In genomic region chr4:101155859-101156430, GRCh38 we compare ENCODE assay signal across 12 cellular contexts.
DNase-seq lines count a peak whose midpoint lies in the region; ATAC-seq and TF ChIP-seq lines count a peak whose summit lies in the region.
"Had no signal": no experiment of that assay in that cellular context is flagged by ENCODE, and none has a peak within 500 bp of the region (broad histone marks: within the 10 kb centered on the region; RNA-seq: fewer than 3 reads in every experiment).

No MANE protein-coding gene starts in this region.

- peaks cover 46 to 59% of the 10 kb centered on the region in 2 experiments for H3K4me1 Mint-ChIP-seq in H9
- H3K4me1 Mint-ChIP-seq in activated T-helper 1 cell treated with anti-CD3 and anti-CD28 coated beads, Interleukin-12 subunit alpha, Interleukin-12 subunit beta, Interleukin-2, Interleukin-4 antibody, amounts not matched to agents 30 ng/mL and 10 ng/mL and 1 ng/mL, durations not matched to agents 14 hours and 24 hours and 36 hours (ENCODE audit: low read depth): peaks cover 28% of the 10 kb centered on the region

- H3K9me3 ChIP-seq in H9 (ENCODE audit: control insufficient read depth, low read depth, low read length): no peaks in the 10 kb centered on the region
- H3K9me3 ChIP-seq: transverse colon had no signal

- H3K9ac ChIP-seq in H9 (ENCODE audit: extremely low read depth, insufficient read length, low read length): no peak overlapping the region
- no peak overlapping the region for H3K9ac ChIP-seq in mesendoderm (ENCODE audit: low read length)

- no peak overlapping the region for H3K4me3 Mint-ChIP-seq in H9
- no peak overlapping the region for H3K4me3 Mint-ChIP-seq in activated T-helper 1 cell treated with anti-CD3 and anti-CD28 coated beads, Interleukin-12 subunit alpha, Interleukin-12 subunit beta, Interleukin-2, Interleukin-4 antibody, amounts not matched to agents 30 ng/mL and 10 ng/mL and 1 ng/mL, durations not matched to agents 14 hours and 24 hours and 36 hours

- H2AK5ac ChIP-seq in H9 (ENCODE audit: insufficient read length, low read length) (no peak overlapping the region), mesendoderm (ENCODE audit: low read length) (no peak overlapping the region)

- H2BK5ac ChIP-seq in H9 (ENCODE audit: insufficient read length, low read length) (no peak overlapping the region), mesendoderm (ENCODE audit: low read length) (no peak overlapping the region)

- intact Hi-C loops in activated T-helper 1 cell treated with anti-CD3 and anti-CD28 coated beads, Interleukin-12 subunit alpha, Interleukin-12 subunit beta, Interleukin-2, Interleukin-4 antibody, amounts not matched to agents 30 ng/mL and 10 ng/mL and 1 ng/mL, durations not matched to agents 14 hours and 24 hours and 36 hours (cut with micrococcal nuclease): loop anchor here (2.0 to 5.0 kb wide), 3 partner anchors 135 to 224 kb away; no protein-coding TSS in a partner anchor
- intact Hi-C loops in lower leg skin (cut with DNase I; ENCODE audit: low total_unique reads): no loop called here

- H3K9me3 Mint-ChIP-seq in H9: no peaks in the 10 kb centered on the region
- H3K9me3 Mint-ChIP-seq in activated T-helper 1 cell treated with anti-CD3 and anti-CD28 coated beads, Interleukin-12 subunit alpha, Interleukin-12 subunit beta, Interleukin-2, Interleukin-4 antibody, amounts not matched to agents 30 ng/mL and 10 ng/mL and 1 ng/mL, durations not matched to agents 14 hours and 24 hours and 36 hours: no peaks in the 10 kb centered on the region

- H4K5ac ChIP-seq in H9 (ENCODE audit: insufficient read length, low read depth, low read length) (no peak overlapping the region), mesendoderm (ENCODE audit: low read length) (no peak overlapping the region)

- H3K56ac ChIP-seq in H9 (ENCODE audit: insufficient read length, low read depth, low read length) (no peak overlapping the region), mesendoderm (ENCODE audit: low read length) (no peak overlapping the region)

- no peak overlapping the region for H4K91ac ChIP-seq in H9 (ENCODE audit: insufficient read length, low read depth, low read length)

- H3T11ph ChIP-seq in H9 (ENCODE audit: low read length): no peak overlapping the region

- no peaks in the 10 kb centered on the region for H4K20me1 ChIP-seq in H9 (ENCODE audit: control insufficient read depth, insufficient read depth, insufficient read length)

- no peak for DNase-seq in activated CD4-positive, CD25-positive, alpha-beta regulatory T cell treated with anti-CD3 and anti-CD28 coated beads, Interleukin-2, amount 50 U/mL, for 72 hours
- DNase-seq in H9: no peak
- no peak for DNase-seq in activated T-helper 1 cell treated with anti-CD3 and anti-CD28 coated beads, Interleukin-12 subunit alpha, Interleukin-12 subunit beta, Interleukin-2, Interleukin-4 antibody, amounts not matched to agents 30 ng/mL and 10 ng/mL and 1 ng/mL, durations not matched to agents 14 hours and 24 hours and 36 hours (ENCODE audit: low spot score)
- DNase-seq in mesendoderm: no peak
- DNase-seq in lower leg skin (ENCODE audit: low spot score in 2 of 2): no peak
- DNase-seq in substantia nigra (lab: John Stamatoyannopoulos, UW): no peak
- DNase-seq in NCI-H748 (lab: John Stamatoyannopoulos, UW; ENCODE audit: unreplicated experiment): no peak
- DNase-seq: 8988T, NCI-H1105, NCI-H446, transverse colon had no signal

- no peaks in the 10 kb centered on the region for H3K36me3 Mint-ChIP-seq in H9 (ENCODE audit: insufficient read depth in 1 of 3, low read depth in 3 of 3)
- peaks cover 5% of the 10 kb centered on the region for H3K36me3 Mint-ChIP-seq in activated T-helper 1 cell treated with anti-CD3 and anti-CD28 coated beads, Interleukin-12 subunit alpha, Interleukin-12 subunit beta, Interleukin-2, Interleukin-4 antibody, amounts not matched to agents 30 ng/mL and 10 ng/mL and 1 ng/mL, durations not matched to agents 14 hours and 24 hours and 36 hours (ENCODE audit: low read depth)

- H3K36me3 ChIP-seq in mesendoderm (ENCODE audit: control insufficient read depth, insufficient read depth, low read length): no peaks in the 10 kb centered on the region
- H3K36me3 ChIP-seq: transverse colon had no signal

- no peak overlapping the region for H2AFZ ChIP-seq in H9 (ENCODE audit: low read length)

- H4K8ac ChIP-seq in H9 (replicated peaks; ENCODE audit: insufficient read length, low read depth, low read length): no peak overlapping the region
- no peak overlapping the region for H4K8ac ChIP-seq in mesendoderm (ENCODE audit: low read depth, low read length)

- no peak overlapping the region for H3K23ac ChIP-seq in H9 (ENCODE audit: insufficient read length, low read depth, low read length)
- H3K23ac ChIP-seq in mesendoderm (ENCODE audit: low read length): no peak overlapping the region

- H3K27ac Mint-ChIP-seq in H9: peak overlapping the region; percentile 45 to 88 (median 63); a peak in 6 of 7 replicates
- H3K27ac Mint-ChIP-seq in activated T-helper 1 cell treated with anti-CD3 and anti-CD28 coated beads, Interleukin-12 subunit alpha, Interleukin-12 subunit beta, Interleukin-2, Interleukin-4 antibody, amounts not matched to agents 30 ng/mL and 10 ng/mL and 1 ng/mL, durations not matched to agents 14 hours and 24 hours and 36 hours: peak overlapping the region; percentile 12

- H3K4me1 ChIP-seq in H9 (ENCODE audit: insufficient read depth, low read length) (peaks cover 3% of the 10 kb centered on the region; the same call in 1 of the 2 replicates), mesendoderm (ENCODE audit: control insufficient read depth, low read depth, low read length) (peaks cover 2% of the 10 kb centered on the region)

- H3K79me1 ChIP-seq in H9 (ENCODE audit: insufficient read depth, low read depth, low read length, poor library complexity, severe bottlenecking): no peaks in the 10 kb centered on the region
- no peaks in the 10 kb centered on the region for H3K79me1 ChIP-seq in mesendoderm (ENCODE audit: low read length)

- no peak overlapping the region for H3K4me3 ChIP-seq in mesendoderm (ENCODE audit: low read length)
- no peak overlapping the region for H3K4me3 ChIP-seq in lower leg skin (ENCODE audit: low read depth, poor library complexity, severe bottlenecking)
- H3K4me3 ChIP-seq: transverse colon had no signal

- no peak overlapping the region for H3K4ac ChIP-seq in H9 (ENCODE audit: low read depth, low read length)
- H3K4ac ChIP-seq in mesendoderm (ENCODE audit: low read depth, low read length): peak overlapping the region; percentile 87

- H2BK12ac ChIP-seq in H9 (ENCODE audit: insufficient read length, low read depth, low read length): no peak overlapping the region

- TF ChIP-seq CTCF in H9 (conservative IDR thresholded peaks at IDR 0.05) (no peak), lower leg skin (IDR thresholded peaks at IDR 0.05) (no peak)

- H3K27me3 ChIP-seq in H9 (ENCODE audit: insufficient read depth, low read length) (no peaks in the 10 kb centered on the region), mesendoderm (ENCODE audit: insufficient read depth, low read length, poor library complexity) (no peaks in the 10 kb centered on the region)
- H3K27me3 ChIP-seq: transverse colon had no signal

- H3K18ac ChIP-seq in H9 (ENCODE audit: insufficient read length, low read depth, low read length) (no peak overlapping the region), mesendoderm (ENCODE audit: low read length) (no peak overlapping the region)

- H3K27me3 Mint-ChIP-seq in H9 (ENCODE audit: low read depth): no peaks in the 10 kb centered on the region
- no peaks in the 10 kb centered on the region for H3K27me3 Mint-ChIP-seq in activated T-helper 1 cell treated with anti-CD3 and anti-CD28 coated beads, Interleukin-12 subunit alpha, Interleukin-12 subunit beta, Interleukin-2, Interleukin-4 antibody, amounts not matched to agents 30 ng/mL and 10 ng/mL and 1 ng/mL, durations not matched to agents 14 hours and 24 hours and 36 hours (ENCODE audit: insufficient read depth)

- WGBS in H9 (ENCODE audit: extremely low coverage, insufficient read length, low lambda C conversion rate): no CpG with 5 or more reads among the region's 3 CpGs
- no CpG with 5 or more reads among the region's 3 CpGs for WGBS in mesendoderm (ENCODE audit: extremely low coverage, insufficient coverage, low lambda C conversion rate)
- 90 to 96% methylated on average over 3 of the region's 3 CpGs for WGBS in lower leg skin, 2 donors

- H3K4me2 ChIP-seq in H9 (ENCODE audit: insufficient read depth, insufficient read length, low read length) (no peak overlapping the region), mesendoderm (ENCODE audit: low read length) (no peak overlapping the region)

- no peaks in the 10 kb centered on the region; the same call in 1 of the 2 replicates for H3K79me2 ChIP-seq in H9 (ENCODE audit: insufficient read depth, low read length)
- no peaks in the 10 kb centered on the region for H3K79me2 ChIP-seq in mesendoderm (ENCODE audit: control insufficient read depth, insufficient read depth, low read length)

- no peak overlapping the region for H3K27ac ChIP-seq in H9 (ENCODE audit: insufficient read length, low read depth, low read length)
- H3K27ac ChIP-seq in mesendoderm (ENCODE audit: low read depth, low read length): no peak overlapping the region
- no peak overlapping the region for H3K27ac ChIP-seq in substantia nigra (ENCODE audit: low read depth, low read length, poor library complexity, severe bottlenecking)
- H3K27ac ChIP-seq: transverse colon had no signal

- H2BK120ac ChIP-seq in H9 (ENCODE audit: low read depth, low read length, poor library complexity, severe bottlenecking): no peak overlapping the region
- peak overlapping the region; percentile 8 for H2BK120ac ChIP-seq in mesendoderm (ENCODE audit: low read depth, low read length)

- H2BK20ac ChIP-seq in H9 (ENCODE audit: low read depth, low read length, poor library complexity, severe bottlenecking): no peak overlapping the region

- H2BK15ac ChIP-seq in H9 (ENCODE audit: low read depth, low read length) (no peak overlapping the region), mesendoderm (replicated peaks; ENCODE audit: low read depth) (no peak overlapping the region)

- H3K23me2 ChIP-seq in H9 (ENCODE audit: insufficient read length, low read depth, low read length, poor library complexity, severe bottlenecking): no peaks in the 10 kb centered on the region

- TF ChIP-seq POLR2A in lower leg skin (IDR thresholded peaks at IDR 0.05): no peak

- ATAC-seq in activated CD4-positive, CD25-positive, alpha-beta regulatory T cell treated with anti-CD3 and anti-CD28 coated beads, Interleukin-2, amount 50 U/mL, for 24 hours: peak; percentile 88 to 94

- H3K14ac ChIP-seq in H9 (ENCODE audit: insufficient read depth, low read length): no peak overlapping the region
